ENCODE assay signal across 8 cellular contexts in genomic region chr2:218567797-218568189, GRCh38. TPM values are rescaled to one million over a fixed set of nuclear protein-coding genes. Genes with fewer than 3 reads are reported as not detected.
DNase-seq lines count a peak whose midpoint lies in the region; ATAC-seq and TF ChIP-seq lines count a peak whose summit lies in the region.

No MANE protein-coding gene starts in this region.

- POLR2A ChIA-PET in activated CD4-positive, alpha-beta T cell treated with anti-CD3 and anti-CD28 coated beads, Interleukin-2, amount 10 ng/mL, durations not matched to agents 7 days and 5 days (lab: Charles Lee): no interaction called here

- peaks cover 53% of the 10 kb centered on the region for H3K36me3 Mint-ChIP-seq in activated CD4-positive, alpha-beta T cell treated with anti-CD3 and anti-CD28 coated beads, Interleukin-2, amount 10 ng/mL, durations not matched to agents 7 days and 5 days (ENCODE audit: low read depth)

- no peaks in the 10 kb centered on the region for H3K9me3 Mint-ChIP-seq in activated CD4-positive, alpha-beta T cell treated with anti-CD3 and anti-CD28 coated beads, Interleukin-2, amount 10 ng/mL, durations not matched to agents 7 days and 5 days

- H3K36me3 ChIP-seq in rectal smooth muscle tissue (ENCODE audit: control insufficient read depth, insufficient read depth, low read length): no peaks in the 10 kb centered on the region

- H3K4me3 ChIP-seq in rectal smooth muscle tissue (ENCODE audit: low read length): peak overlapping the region; percentile 94

- peak overlapping the region; percentile 70 for H3K9ac ChIP-seq in rectal smooth muscle tissue (ENCODE audit: low read length)

- H3K4me3 Mint-ChIP-seq in activated CD4-positive, alpha-beta T cell treated with anti-CD3 and anti-CD28 coated beads, Interleukin-2, amount 10 ng/mL, durations not matched to agents 7 days and 5 days: peak overlapping the region; percentile 98

- H3K4me1 ChIP-seq in foreskin keratinocyte (peaks cover 9% of the 10 kb centered on the region), rectal smooth muscle tissue (ENCODE audit: control insufficient read depth, insufficient read depth, low read length) (peaks cover 22% of the 10 kb centered on the region)

- ATAC-seq in GM19452 (IDR thresholded peaks at IDR 0.05; ENCODE audit: unreplicated experiment) (peak; percentile 39), HG03460 (IDR thresholded peaks at IDR 0.05; ENCODE audit: unreplicated experiment) (peak; percentile 36), foreskin keratinocyte (peak; percentile 69)

- H3K27ac ChIP-seq in foreskin keratinocyte (peak overlapping the region; percentile 86), rectal smooth muscle tissue (ENCODE audit: low read depth, low read length) (peak overlapping the region; percentile 91)

- CTCF ChIA-PET in activated CD4-positive, alpha-beta T cell treated with anti-CD3 and anti-CD28 coated beads, Interleukin-2, amount 10 ng/mL, durations not matched to agents 7 days and 5 days (lab: Charles Lee): no interaction called here

- H3K27me3 Mint-ChIP-seq in activated CD4-positive, alpha-beta T cell treated with anti-CD3 and anti-CD28 coated beads, Interleukin-2, amount 10 ng/mL, durations not matched to agents 7 days and 5 days: no peaks in the 10 kb centered on the region

- H3K27me3 ChIP-seq in foreskin keratinocyte (no peaks in the 10 kb centered on the region), rectal smooth muscle tissue (ENCODE audit: control insufficient read depth, insufficient read depth, low read length) (no peaks in the 10 kb centered on the region)

- peaks cover 59% of the 10 kb centered on the region for H3K4me1 Mint-ChIP-seq in activated CD4-positive, alpha-beta T cell treated with anti-CD3 and anti-CD28 coated beads, Interleukin-2, amount 10 ng/mL, durations not matched to agents 7 days and 5 days

- DNase-seq in DMS79 treated with DMSO at 0.1 percent for 48 hours (lab: John Stamatoyannopoulos, UW) (peak; percentile 82), foreskin keratinocyte (no peak), D341Med (ENCODE audit: low spot score) (no peak), NAMALWA (ENCODE audit: low spot score) (no peak)
- no peak for DNase-seq in activated CD4-positive, alpha-beta T cell treated with anti-CD3 and anti-CD28 coated beads, Interleukin-2, amount 10 ng/mL, durations not matched to agents 7 days and 5 days

- H3K27ac Mint-ChIP-seq in activated CD4-positive, alpha-beta T cell treated with anti-CD3 and anti-CD28 coated beads, Interleukin-2, amount 10 ng/mL, durations not matched to agents 7 days and 5 days: peak overlapping the region; percentile 100

- TF ChIP-seq CTCF in foreskin keratinocyte (conservative IDR thresholded peaks at IDR 0.05): no peak

RNA-seq across cellular contexts. Expression of gene USP37, which starts 0.4 kb away (rescaled TPM):
- 10 to 100 TPM; 27.4 to 30.5 TPM for total RNA-seq in activated CD4-positive, alpha-beta T cell treated with anti-CD3 and anti-CD28 coated beads, Interleukin-2, amount 10 ng/mL, durations not matched to agents 7 days and 5 days
- 11.7 and 13.1 TPM in 2 replicates for total RNA-seq in foreskin keratinocyte
- polyA plus RNA-seq in foreskin keratinocyte: 1.6 and 2.1 TPM in 2 replicates

RNA-seq across cellular contexts. Expression of gene CNOT9, which starts 0.8 kb away (rescaled TPM):
- total RNA-seq in activated CD4-positive, alpha-beta T cell treated with anti-CD3 and anti-CD28 coated beads, Interleukin-2, amount 10 ng/mL, durations not matched to agents 7 days and 5 days: 10 to 100 TPM; 71.0 to 80.9 TPM
- 64.0 and 65.7 TPM in 2 replicates for total RNA-seq in foreskin keratinocyte
- 33.5 and 37.9 TPM in 2 replicates for polyA plus RNA-seq in foreskin keratinocyte

RNA-seq across cellular contexts. Expression of gene PLCD4, which starts 39.9 kb away (rescaled TPM):
- total RNA-seq in activated CD4-positive, alpha-beta T cell treated with anti-CD3 and anti-CD28 coated beads, Interleukin-2, amount 10 ng/mL, durations not matched to agents 7 days and 5 days: under 1 TPM; 0.15 to 0.30 TPM
- total RNA-seq in foreskin keratinocyte: 4.0 and 4.1 TPM in 2 replicates
- 3.9 and 4.5 TPM in 2 replicates for polyA plus RNA-seq in foreskin keratinocyte
